ENCODE assay signal across 1 cellular context in genomic region chr7:25638590-25638989, GRCh38.
TF ChIP-seq lines count a peak whose summit lies in the region.

No MANE protein-coding gene starts in this region.

TF ChIP-seq in WTC11, 78 proteins besides CTCF, POLR2A, EP300 and RAD21 (continued from another document):
- TF ChIP-seq STAT6 (CRISPR knock-in tag; conservative IDR thresholded peaks at IDR 0.05; ENCODE audit: low read depth) (no peak), SMAD3 (CRISPR knock-in tag; IDR thresholded peaks at IDR 0.05; ENCODE audit: borderline replicate concordance) (no peak), ZNF219 (CRISPR knock-in tag; IDR thresholded peaks at IDR 0.05; ENCODE audit: borderline replicate concordance) (no peak), ZNF512 (CRISPR knock-in tag; IDR thresholded peaks at IDR 0.05; ENCODE audit: borderline replicate concordance) (no peak), ZNF423 (CRISPR knock-in tag; IDR thresholded peaks at IDR 0.05) (no peak), ZNF532 (CRISPR knock-in tag; IDR thresholded peaks at IDR 0.05; ENCODE audit: borderline replicate concordance) (no peak), PRRX2 (CRISPR knock-in tag; IDR thresholded peaks at IDR 0.05) (no peak), NFE2L1 (CRISPR knock-in tag; IDR thresholded peaks at IDR 0.05) (no peak)
